Comparison of ENCODE assay signal across 22 cellular contexts in genomic region chr21:28442624-28443023, GRCh38.
DNase-seq lines count a peak whose midpoint lies in the region; ATAC-seq and TF ChIP-seq lines count a peak whose summit lies in the region.
"Had no signal": no experiment of that assay in that cellular context is flagged by ENCODE, and none has a peak within 500 bp of the region (broad histone marks: within the 10 kb centered on the region; RNA-seq: fewer than 3 reads in every experiment).

No MANE protein-coding gene starts in this region.

- H3K27ac ChIP-seq in GM23248 (peak overlapping the region; percentile 92), RWPE2 (ENCODE audit: poor library complexity, severe bottlenecking) (peak overlapping the region; percentile 25)
- H3K27ac ChIP-seq: coronary artery, esophagus squamous epithelium, PC-9, right atrium auricular region, thyroid gland had no signal

- H3K9ac ChIP-seq in GM23248, result peak overlapping the region; percentile 5; the same call in 1 of the 2 replicates

- TF ChIP-seq CTCF in RWPE2 (IDR thresholded peaks at IDR 0.05; ENCODE audit: poor library complexity, severe bottlenecking), result no peak

- peaks cover 84% of the 10 kb centered on the region for H3F3A ChIP-seq in GM23248 (ENCODE audit: insufficient read depth)

- no peak overlapping the region for H2AFZ ChIP-seq in GM23248
- H2AFZ ChIP-seq: PC-9 had no signal

- no peaks in the 10 kb centered on the region for H4K20me1 ChIP-seq in GM23248 (ENCODE audit: insufficient read depth)

- H3K4me3 ChIP-seq in GM23248 (0 out of 2 replicates have a peak overlapping the region, but pooled peaks have one; percentile 3), RWPE2 (ENCODE audit: severe bottlenecking) (no peak overlapping the region), skeletal muscle cell (ENCODE audit: low read depth, low read length) (no peak overlapping the region)
- H3K4me3 ChIP-seq: coronary artery, esophagus squamous epithelium, lung, PC-9, right atrium auricular region, thyroid gland had no signal

- no peaks in the 10 kb centered on the region; the same call in 1 of the 2 replicates for H3K9me2 ChIP-seq in GM23248 (ENCODE audit: insufficient read depth)

- in situ Hi-C loops in GM23248 (cut with MboI), result no loop called here

- ATAC-seq in RWPE2 (ENCODE audit: low read depth) (peak; percentile 63), HG03039 (IDR thresholded peaks at IDR 0.05; ENCODE audit: unreplicated experiment) (no peak), GM21723 (IDR thresholded peaks at IDR 0.05; ENCODE audit: unreplicated experiment) (no peak)

- H3K9me3 ChIP-seq in GM23248 (ENCODE audit: low read depth) (no peaks in the 10 kb centered on the region), RWPE2 (ENCODE audit: severe bottlenecking) (no peaks in the 10 kb centered on the region)
- H3K9me3 ChIP-seq: esophagus squamous epithelium, right atrium auricular region, thyroid gland had no signal

- DNase-seq in GM23248 (peak; percentile 85), RWPE2 (ENCODE audit: low spot score) (no peak), fibroblast of gingiva (ENCODE audit: low read depth) (peak; percentile 91), skeletal muscle cell (ENCODE audit: low read depth) (peak; percentile 83), AML-193 (lab: John Stamatoyannopoulos, UW) (no peak), NCI-H146 (lab: John Stamatoyannopoulos, UW) (no peak)
- DNase-seq: activated CD4-positive, alpha-beta memory T cell treated with anti-CD3 and anti-CD28 coated beads for 36 hours; amygdala; DMS79 treated with DMSO at 0.1 percent for 48 hours; esophagus squamous epithelium; GOT3; MM.1S; NCI-H2081; NCI-H526; PC-9; stimulated activated CD4-positive, alpha-beta T cell treated with anti-CD3 and anti-CD28 coated beads, Interleukin-1b, Interleukin-23, amount 100 ng/mL, for 48 hours; thyroid gland had no signal

- H3K36me3 ChIP-seq in GM23248 (ENCODE audit: low read depth) (no peaks in the 10 kb centered on the region; the same call in 1 of the 2 replicates), RWPE2 (ENCODE audit: low read depth) (no peaks in the 10 kb centered on the region)
- H3K36me3 ChIP-seq: esophagus squamous epithelium, right atrium auricular region, thyroid gland had no signal

- peak overlapping the region; percentile 32 for H3K4me2 ChIP-seq in GM23248 (ENCODE audit: unreplicated experiment)
- H3K4me2 ChIP-seq: PC-9 had no signal

- no peaks in the 10 kb centered on the region for H3K79me2 ChIP-seq in GM23248 (ENCODE audit: insufficient read depth)

- H3K27me3 ChIP-seq in GM23248 (replicated peaks; ENCODE audit: insufficient read depth), result no peaks in the 10 kb centered on the region
- no peaks in the 10 kb centered on the region for H3K27me3 ChIP-seq in RWPE2 (ENCODE audit: insufficient read depth, poor library complexity, severe bottlenecking)
- H3K27me3 ChIP-seq: esophagus squamous epithelium, right atrium auricular region, thyroid gland had no signal

- H3K4me1 ChIP-seq in GM23248 (ENCODE audit: insufficient read depth) (peaks cover 86% of the 10 kb centered on the region), RWPE2 (ENCODE audit: insufficient read depth, poor library complexity, severe bottlenecking) (peaks cover 24% of the 10 kb centered on the region)
- H3K4me1 ChIP-seq: esophagus squamous epithelium, right atrium auricular region, thyroid gland had no signal

Comparison
In these comparisons a context has a peak if more than half of its experiments do, and no peak if none do; other contexts are left out.
1. DNase-seq: peak in GM23248 (single experiment), fibroblast of gingiva (single experiment) and skeletal muscle cell (single experiment); none in RWPE2 (single experiment), AML-193 (0 of 2) and NCI-H146 (single experiment).